24 cellular contexts compared by ENCODE assay signal in the genomic region with DNA sequence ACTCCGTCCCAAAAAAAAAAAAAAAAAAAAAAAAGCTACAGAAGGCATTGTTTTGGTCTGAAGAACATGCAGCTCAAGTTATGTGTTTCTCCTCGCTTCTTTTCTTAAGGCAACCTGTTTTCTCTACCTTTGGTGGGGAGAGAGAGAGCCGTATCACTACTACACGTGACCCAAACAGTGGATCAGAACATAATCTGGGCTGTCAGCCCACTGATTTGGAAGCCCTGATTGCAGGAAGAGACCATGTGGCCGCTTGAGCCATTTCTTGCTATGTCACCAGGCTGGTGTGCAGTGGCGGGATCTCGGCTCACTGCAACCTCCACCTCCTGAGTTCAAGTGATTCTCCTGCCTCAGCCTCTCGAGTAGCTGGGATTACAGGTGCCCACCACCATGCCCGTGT.
A peak's percentile ranks its signal among the peaks of the same experiment; 100 is the strongest.
DNase-seq lines count a peak whose midpoint lies in the region; ATAC-seq and TF ChIP-seq lines count a peak whose summit lies in the region.
"Had no signal": no experiment of that assay in that cellular context is flagged by ENCODE, and none has a peak within 500 bp of the region (broad histone marks: within the 10 kb centered on the region; RNA-seq: fewer than 3 reads in every experiment).

No MANE protein-coding gene starts in this region.

- TF ChIP-seq CTCF in psoas muscle (IDR thresholded peaks at IDR 0.05) (no peak), vagina (IDR thresholded peaks at IDR 0.05) (no peak)

- H3K27me3 ChIP-seq in right cardiac atrium (ENCODE audit: control insufficient read depth, insufficient read depth) (no peaks in the 10 kb centered on the region), psoas muscle (ENCODE audit: insufficient read depth in 3 of 3, low read length in 2 of 3) (no peaks in the 10 kb centered on the region), vagina (no peaks in the 10 kb centered on the region)
- H3K27me3 ChIP-seq: BE2C had no signal

- H3K4me1 ChIP-seq in right cardiac atrium (ENCODE audit: control insufficient read depth, insufficient read depth, low read length): peaks cover 28% of the 10 kb centered on the region
- H3K4me1 ChIP-seq in psoas muscle: peaks cover 34% of the 10 kb centered on the region
- peaks cover 42% of the 10 kb centered on the region for H3K4me1 ChIP-seq in vagina
- H3K4me1 ChIP-seq: BE2C had no signal

- intact Hi-C loops in right cardiac atrium (cut with DNase I): no loop called here
- intact Hi-C loops in cardiac septum (cut with DNase I): no loop called here
- intact Hi-C loops in psoas muscle (cut with DNase I): no loop called here
- intact Hi-C loops in vagina (cut with DNase I): loop anchor here (10.0 kb wide), 2 partner anchors 48 to 82 kb away; a partner anchor contains a TSS

- TF ChIP-seq POLR2A in vagina (IDR thresholded peaks at IDR 0.05): no peak

- DNase-seq in activated effector memory CD4-positive, alpha-beta T cell treated with anti-CD3 and anti-CD28 coated beads, Interleukin-2, amount 50 U/mL, for 16 hours: peak; percentile 37
- no peak for DNase-seq in activated effector memory CD4-positive, alpha-beta T cell treated with Interleukin-2 at 50 U/mL for 16 hours
- peak in 1 of 3 donors; percentile 28 for DNase-seq in right cardiac atrium
- no peak for DNase-seq in cardiac septum (ENCODE audit: low spot score)
- no peak for DNase-seq in psoas muscle
- DNase-seq in vagina (ENCODE audit: extremely low spot score in 2 of 2): no peak
- no peak for DNase-seq in stimulated activated CD4-positive, alpha-beta T cell treated with anti-CD3 and anti-CD28 coated beads, Interleukin-15, amount 100 ng/mL, for 24 hours
- DNase-seq: ACHN; BE2C; CD8-positive, alpha-beta memory T cell; DND-41; GM23248; H9; IMR-90; NCI-H1048; NCI-H1417; NCI-H1694; NCI-H2029 treated with DMSO at 0.1 percent for 48 hours; NCI-H526 treated with DMSO at 0.1 percent for 48 hours; PC-9; SHP77 had no signal

- no peak for ATAC-seq in right cardiac atrium
- ATAC-seq in psoas muscle: no peak
- no peak for ATAC-seq in HG03442 (IDR thresholded peaks at IDR 0.05; ENCODE audit: unreplicated experiment)

- H3K27ac ChIP-seq in right cardiac atrium (ENCODE audit: low read length) (peak overlapping the region; percentile 65), psoas muscle (peak overlapping the region; percentile 69), vagina (peak overlapping the region; percentile 22)
- H3K27ac ChIP-seq: 22Rv1, GM23248, KMS-11, PC-9 had no signal

- H3K9me3 ChIP-seq in right cardiac atrium (ENCODE audit: control insufficient read depth, low read length): no peaks in the 10 kb centered on the region
- no peaks in the 10 kb centered on the region for H3K9me3 ChIP-seq in psoas muscle
- H3K9me3 ChIP-seq in vagina: no peaks in the 10 kb centered on the region
- H3K9me3 ChIP-seq: BE2C had no signal

- WGBS in right cardiac atrium: 81% methylated on average over 9 of the region's 9 CpGs
- WGBS in psoas muscle, 3 donors: 69 to 82% (median 70%) methylated on average over 8 to 9 of the region's 9 CpGs

- no peaks in the 10 kb centered on the region for H3K36me3 ChIP-seq in psoas muscle (ENCODE audit: insufficient read depth in 1 of 2, low read depth in 1 of 2)
- H3K36me3 ChIP-seq in vagina: no peaks in the 10 kb centered on the region
- H3K36me3 ChIP-seq: BE2C had no signal

- no peak overlapping the region for H3K4me3 ChIP-seq in right cardiac atrium (ENCODE audit: low read length)
- no peak overlapping the region for H3K4me3 ChIP-seq in psoas muscle
- no peak overlapping the region for H3K4me3 ChIP-seq in vagina
- H3K4me3 ChIP-seq: GM23248, PC-9 had no signal
